Comparison of ENCODE assay signal across 25 cellular contexts in the genomic region with DNA sequence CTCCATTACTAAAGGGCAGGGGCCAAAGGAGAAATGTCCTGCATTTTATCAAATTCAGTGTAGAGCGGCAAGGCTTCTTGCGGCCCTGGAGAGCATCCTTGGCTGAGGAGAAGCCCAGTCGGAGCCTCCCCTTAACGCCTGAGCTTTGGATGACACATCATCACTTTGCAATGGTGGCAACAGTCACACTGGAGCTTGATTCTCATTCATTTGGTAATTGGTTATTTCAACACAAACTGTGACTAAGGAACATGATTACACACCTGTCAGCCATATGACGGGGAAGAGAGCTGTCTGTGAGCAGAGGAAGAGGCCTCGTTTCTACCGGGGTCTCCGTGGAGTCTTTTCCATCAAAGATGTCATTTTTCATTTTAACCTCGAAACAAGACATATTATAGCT.
"Had no signal": no experiment of that assay in that cellular context is flagged by ENCODE, and none has a peak within 500 bp of the region (broad histone marks: within the 10 kb centered on the region; RNA-seq: fewer than 3 reads in every experiment).

No MANE protein-coding gene starts in this region.

- H2AFZ ChIP-seq: hepatocyte had no signal

- H3K36me3 ChIP-seq: colonic mucosa, ovary, upper lobe of right lung had no signal

- ATAC-seq: activated CD8-positive, alpha-beta memory T cell treated with anti-CD3 and anti-CD28 coated beads, Interleukin-2, amount 10 ng/mL, durations not matched to agents 7 days and 5 days; activated CD8-positive, alpha-beta T cell treated with anti-CD3 and anti-CD28 coated beads, Interleukin-2, amount 10 ng/mL, durations not matched to agents 7 days and 5 days; activated naive CD4-positive, alpha-beta T cell treated with anti-CD3 and anti-CD28 coated beads, Interleukin-2, amount 50 U/mL, for 72 hours; activated T-cell treated with anti-CD3 and anti-CD28 coated beads, Interleukin-2, amount 50 U/mL, for 72 hours; gastroesophageal sphincter; sciatic nerve; stimulated activated effector memory CD8-positive, alpha-beta T cell treated with anti-CD3 and anti-CD28 coated beads, Interleukin-12 subunit alpha, Interleukin-12 subunit beta, amount 100 ng/mL, for 72 hours; stimulated activated naive CD8-positive, alpha-beta T cell treated with anti-CD3 and anti-CD28 coated beads, Interleukin-15, amount 100 ng/mL, for 72 hours; upper lobe of right lung; WTC11 had no signal

- H3K79me2 ChIP-seq: hepatocyte had no signal

- DNase-seq: activated CD8-positive, alpha-beta memory T cell treated with anti-CD3 and anti-CD28 coated beads, Interleukin-2, amount 10 ng/mL, durations not matched to agents 7 days and 5 days; activated CD8-positive, alpha-beta T cell treated with anti-CD3 and anti-CD28 coated beads, Interleukin-2, amount 10 ng/mL, durations not matched to agents 7 days and 5 days; activated naive CD4-positive, alpha-beta T cell; activated T-cell treated with anti-CD3 and anti-CD28 coated beads, Interleukin-2, amount 50 U/mL, for 72 hours; cerebellar nuclear complex; colonic mucosa; effector CD8-positive, alpha-beta T cell; islet precursor cell; left ventricle myocardium inferior; naive B cell; nephron progenitor cell; ovary; retina; small intestine; stimulated activated CD4-positive, alpha-beta T cell treated with anti-CD3 and anti-CD28 coated beads, Interleukin-4, amount 100 ng/mL, for 24 hours; stimulated activated naive CD8-positive, alpha-beta T cell treated with anti-CD3 and anti-CD28 coated beads, Interleukin-15, amount 100 ng/mL, for 72 hours; substantia nigra; T-helper 2 cell; upper lobe of right lung had no signal

- H3K27ac ChIP-seq: colonic mucosa, gastroesophageal sphincter, hepatocyte, left ventricle myocardium inferior, ovary, upper lobe of right lung had no signal

- H3K27me3 ChIP-seq: colonic mucosa, gastroesophageal sphincter, hepatocyte, ovary, upper lobe of right lung had no signal

- H3K4me1 ChIP-seq: colonic mucosa, gastroesophageal sphincter, left ventricle myocardium inferior, upper lobe of right lung had no signal

- H3K4me2 ChIP-seq: hepatocyte had no signal

- H3K4me3 ChIP-seq: colonic mucosa, gastroesophageal sphincter, hepatocyte, left ventricle myocardium inferior, ovary, upper lobe of right lung had no signal

- H3K9me3 ChIP-seq: colonic mucosa, gastroesophageal sphincter, left ventricle myocardium inferior, ovary, upper lobe of right lung had no signal
